Comparison of ENCODE assay signal across 9 cellular contexts in the genomic region with DNA sequence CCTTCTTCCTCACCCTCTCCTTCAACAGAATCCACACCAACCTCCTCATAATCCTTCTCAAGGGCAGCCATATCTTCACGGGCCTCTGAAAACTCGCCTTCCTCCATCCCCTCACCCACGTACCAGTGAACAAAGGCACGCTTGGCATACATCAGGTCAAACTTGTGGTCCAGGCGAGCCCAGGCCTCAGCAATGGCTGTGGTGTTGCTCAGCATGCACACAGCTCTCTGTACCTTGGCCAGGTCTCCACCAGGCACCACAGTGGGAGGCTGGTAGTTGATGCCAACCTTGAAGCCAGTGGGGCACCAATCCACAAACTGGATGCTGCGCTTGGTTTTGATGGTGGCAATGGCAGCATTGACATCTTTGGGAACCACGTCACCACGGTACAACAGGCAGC. TPM values are rescaled to one million over a fixed set of nuclear protein-coding genes. Genes with fewer than 3 reads are reported as not detected.
A peak's percentile ranks its signal among the peaks of the same experiment; 100 is the strongest.
DNase-seq lines count a peak whose midpoint lies in the region; ATAC-seq, FAIRE-seq and TF ChIP-seq lines count a peak whose summit lies in the region.
"Not testable (repeated sequence)": the region's sequence is repeated elsewhere in the genome, so short reads cannot be mapped to it uniquely, and the experiment has no call there.
"Had no signal": no experiment of that assay in that cellular context is flagged by ENCODE, and none has a peak within 500 bp of the region (broad histone marks: within the 10 kb centered on the region; RNA-seq: fewer than 3 reads in every experiment).

No MANE protein-coding gene starts in this region.

- H3K27ac ChIP-seq in CD4-positive, alpha-beta T cell (ENCODE audit: low read depth, low read length); endothelial cell of umbilical vein (ENCODE audit: insufficient read depth, low read depth, low read length): not testable (repeated sequence)

- H3K4me3 ChIP-seq in NB4 (ENCODE audit: low read depth, low read length) = peak overlapping the region; percentile 0
- not testable (repeated sequence) for H3K4me3 ChIP-seq in endothelial cell of umbilical vein (replicated peaks in 1 of 3; ENCODE audit: insufficient read depth in 1 of 3, low read depth in 1 of 3, low read length in 3 of 3)

- TSS peak; percentile 23 for BruUV-seq in endothelial cell of umbilical vein (replicated peaks; lab: Mats Ljungman, UMichigan)

- not testable (repeated sequence) for TF ChIP-seq POLR2A in NB4 (IDR thresholded peaks at IDR 0.05; ENCODE audit: extremely low read depth, insufficient read length); endothelial cell of umbilical vein (IDR thresholded peaks at IDR 0.05; ENCODE audit: low read depth, low read length)

- H3K79me2 ChIP-seq in endothelial cell of umbilical vein (ENCODE audit: control insufficient read depth, insufficient read depth, low read length) = peaks cover 29% of the 10 kb centered on the region

- H3K36me3 Mint-ChIP-seq in CD4-positive, alpha-beta T cell (ENCODE audit: low read depth) = peaks cover 48% of the 10 kb centered on the region
- peaks cover 50% of the 10 kb centered on the region for H3K36me3 Mint-ChIP-seq in activated CD4-positive, alpha-beta memory T cell treated with anti-CD3 and anti-CD28 coated beads, Interleukin-2, amount 10 ng/mL, durations not matched to agents 7 days and 5 days (ENCODE audit: low read depth)
- H3K36me3 Mint-ChIP-seq in activated naive CD4-positive, alpha-beta T cell treated with anti-CD3 and anti-CD28 coated beads, Interleukin-2, amount 50 U/mL, for 24 hours = peaks cover 33% of the 10 kb centered on the region
- H3K36me3 Mint-ChIP-seq in osteocyte (ENCODE audit: unreplicated experiment) = peaks cover 34% of the 10 kb centered on the region

- not testable (repeated sequence) for H3K9me3 ChIP-seq in CD4-positive, alpha-beta T cell (ENCODE audit: control insufficient read depth, low read length); endothelial cell of umbilical vein (replicated peaks; ENCODE audit: control insufficient read depth, insufficient read depth, low read length)

- not testable (repeated sequence) for DNase-seq in CD4-positive, alpha-beta T cell; NB4 (ENCODE audit: low read depth); activated CD4-positive, alpha-beta memory T cell treated with anti-CD3 and anti-CD28 coated beads, Interleukin-2, amount 10 ng/mL, durations not matched to agents 7 days and 5 days; endothelial cell of umbilical vein (ENCODE audit: low read depth, low spot score); osteocyte (ENCODE audit: extremely low spot score, unreplicated experiment)

- TF ChIP-seq CTCF in CD4-positive, alpha-beta T cell (IDR thresholded peaks at IDR 0.05); NB4 (IDR thresholded peaks at IDR 0.05; ENCODE audit: low read depth, low read length); endothelial cell of umbilical vein (IDR thresholded peaks at IDR 0.05; ENCODE audit: extremely low read depth in 1 of 2, insufficient read depth in 1 of 2, low read depth in 1 of 2, low read length in 2 of 2); osteocyte (IDR thresholded peaks at IDR 0.05): not testable (repeated sequence)

- peaks cover 14 to 18% of the 10 kb centered on the region in 2 experiments for H3K36me3 ChIP-seq in endothelial cell of umbilical vein (ENCODE audit: control insufficient read depth in 2 of 2, extremely low read depth in 1 of 2, insufficient read depth in 2 of 2, low read length in 2 of 2)

- H2AFZ ChIP-seq in endothelial cell of umbilical vein (ENCODE audit: low read depth, low read length) = not testable (repeated sequence)

- not testable (repeated sequence) for H3K27me3 Mint-ChIP-seq in CD4-positive, alpha-beta T cell; activated CD4-positive, alpha-beta memory T cell treated with anti-CD3 and anti-CD28 coated beads, Interleukin-2, amount 10 ng/mL, durations not matched to agents 7 days and 5 days; activated naive CD4-positive, alpha-beta T cell treated with anti-CD3 and anti-CD28 coated beads, Interleukin-2, amount 50 U/mL, for 24 hours; osteocyte (ENCODE audit: unreplicated experiment)

- dilution Hi-C loops in endothelial cell of umbilical vein (cut with MboI; ENCODE audit: extremely low pct_ligation_motif_present, low sequenced_read_pairs) = not testable (repeated sequence)

- H3K4me2 ChIP-seq in endothelial cell of umbilical vein (ENCODE audit: insufficient read depth, low read length) = not testable (repeated sequence)

- intact Hi-C loops in CD4-positive, alpha-beta T cell (cut with DNase I, micrococcal nuclease); endothelial cell of umbilical vein (cut with micrococcal nuclease): not testable (repeated sequence)

- not testable (repeated sequence) for FAIRE-seq in endothelial cell of umbilical vein (lab: Jason Lieb, UNC)

- peaks cover 52% of the 10 kb centered on the region for H3K4me1 Mint-ChIP-seq in CD4-positive, alpha-beta T cell (ENCODE audit: low read depth)
- H3K4me1 Mint-ChIP-seq in activated CD4-positive, alpha-beta memory T cell treated with anti-CD3 and anti-CD28 coated beads, Interleukin-2, amount 10 ng/mL, durations not matched to agents 7 days and 5 days = peaks cover 43% of the 10 kb centered on the region
- H3K4me1 Mint-ChIP-seq in activated naive CD4-positive, alpha-beta T cell treated with anti-CD3 and anti-CD28 coated beads, Interleukin-2, amount 50 U/mL, for 24 hours = peaks cover 40% of the 10 kb centered on the region
- H3K4me1 Mint-ChIP-seq in osteocyte (ENCODE audit: unreplicated experiment) = peaks cover 30% of the 10 kb centered on the region

- peaks cover 22% of the 10 kb centered on the region for H3K4me1 ChIP-seq in endothelial cell of umbilical vein (ENCODE audit: control insufficient read depth, extremely low read depth, insufficient read depth, low read length)

- peak overlapping the region; percentile 61 for H3K27ac Mint-ChIP-seq in CD4-positive, alpha-beta T cell
- H3K27ac Mint-ChIP-seq in activated CD4-positive, alpha-beta memory T cell treated with anti-CD3 and anti-CD28 coated beads, Interleukin-2, amount 10 ng/mL, durations not matched to agents 7 days and 5 days = not testable (repeated sequence)
- H3K27ac Mint-ChIP-seq in activated naive CD4-positive, alpha-beta T cell treated with anti-CD3 and anti-CD28 coated beads, Interleukin-2, amount 50 U/mL, for 24 hours = peak overlapping the region; percentile 77
- H3K27ac Mint-ChIP-seq in osteocyte (ENCODE audit: unreplicated experiment) = peak overlapping the region; percentile 14

- H3K9me3 Mint-ChIP-seq in CD4-positive, alpha-beta T cell; activated CD4-positive, alpha-beta memory T cell treated with anti-CD3 and anti-CD28 coated beads, Interleukin-2, amount 10 ng/mL, durations not matched to agents 7 days and 5 days; activated naive CD4-positive, alpha-beta T cell treated with anti-CD3 and anti-CD28 coated beads, Interleukin-2, amount 50 U/mL, for 24 hours; osteocyte (ENCODE audit: unreplicated experiment): not testable (repeated sequence)

- not testable (repeated sequence) for ATAC-seq in CD4-positive, alpha-beta T cell (ENCODE audit: poor library complexity)

- CTCF ChIA-PET in CD4-positive, alpha-beta T cell (lab: Charles Lee) = interaction anchor here (1.2 kb wide), 1 partner anchor 40 kb away, joined by 4 read pairs; no protein-coding TSS in a partner anchor
- CTCF ChIA-PET in activated CD4-positive, alpha-beta memory T cell treated with anti-CD3 and anti-CD28 coated beads, Interleukin-2, amount 10 ng/mL, durations not matched to agents 7 days and 5 days (lab: Charles Lee) = interaction anchor here (0.8 to 1.2 kb wide), 3 partner anchors 17 to 60 kb away, joined by 3 read pairs; partner anchors contain the start of genes LMBR1L and RHEBL1
- CTCF ChIA-PET in endothelial cell of umbilical vein (lab: Charles Lee) = interaction anchor here (1.1 kb wide), 1 partner anchor 107 kb away, joined by 3 read pairs; no protein-coding TSS in a partner anchor

- peak overlapping the region; percentile 38 for H3K4me3 Mint-ChIP-seq in CD4-positive, alpha-beta T cell
- peak overlapping the region; percentile 37 for H3K4me3 Mint-ChIP-seq in activated CD4-positive, alpha-beta memory T cell treated with anti-CD3 and anti-CD28 coated beads, Interleukin-2, amount 10 ng/mL, durations not matched to agents 7 days and 5 days
- H3K4me3 Mint-ChIP-seq in activated naive CD4-positive, alpha-beta T cell treated with anti-CD3 and anti-CD28 coated beads, Interleukin-2, amount 50 U/mL, for 24 hours = peak overlapping the region; percentile 57
- not testable (repeated sequence) for H3K4me3 Mint-ChIP-seq in osteocyte (ENCODE audit: unreplicated experiment)

- POLR2A ChIA-PET in CD4-positive, alpha-beta T cell (lab: Charles Lee) = interaction anchor here (1.3 kb wide), 2 partner anchors 17 to 60 kb away, joined by 9 to 10 read pairs; partner anchors contain the start of genes LMBR1L and TUBA1A
- POLR2A ChIA-PET in activated CD4-positive, alpha-beta memory T cell treated with anti-CD3 and anti-CD28 coated beads, Interleukin-2, amount 10 ng/mL, durations not matched to agents 7 days and 5 days (lab: Charles Lee) = interaction anchor here (0.8 to 6.7 kb wide), 13 partner anchors 11 to 195 kb away, joined by 3 to 74 read pairs (median 4); partner anchors contain the start of genes DHH, LMBR1L, RHEBL1 and TROAP
- POLR2A ChIA-PET in endothelial cell of umbilical vein (lab: Charles Lee) = interaction anchor here (0.8 kb wide), 1 partner anchor 58 kb away, joined by 3 read pairs; the partner anchor contains the start of gene RHEBL1

- H3K9ac ChIP-seq in endothelial cell of umbilical vein (replicated peaks; ENCODE audit: extremely low read depth, insufficient read depth, low read length) = not testable (repeated sequence)

- not testable (repeated sequence) for H4K20me1 ChIP-seq in endothelial cell of umbilical vein (replicated peaks; ENCODE audit: control insufficient read depth, extremely low read depth, insufficient read depth, low read length)

- not testable (repeated sequence) for H3K27me3 ChIP-seq in CD4-positive, alpha-beta T cell (ENCODE audit: control insufficient read depth, insufficient read depth, low read length); endothelial cell of umbilical vein (ENCODE audit: control insufficient read depth in 2 of 2, insufficient read depth in 2 of 2, low read length in 2 of 2)

- H3K9me1 ChIP-seq in endothelial cell of umbilical vein (replicated peaks; ENCODE audit: control insufficient read depth, extremely low read depth, insufficient read depth, low read length) = not testable (repeated sequence)

RNA-seq across cellular contexts. Expression of gene TUBA1B, which starts 3.2 kb away (rescaled TPM):
- 100 to 1,000 TPM; 116 to 120 TPM for total RNA-seq in CD4-positive, alpha-beta T cell
- total RNA-seq in activated CD4-positive, alpha-beta memory T cell treated with anti-CD3 and anti-CD28 coated beads, Interleukin-2, amount 10 ng/mL, durations not matched to agents 7 days and 5 days = 1,000 to 10,000 TPM; 1,691 to 1,705 TPM
- total RNA-seq in endothelial cell of umbilical vein (2,228 and 2,245 TPM in 2 replicates), osteocyte (497 and 503 TPM in 2 replicates)
- polyA plus RNA-seq in endothelial cell of umbilical vein = 5,362 and 5,535 TPM in 2 replicates
- 3,501 and 4,863 TPM in 2 replicates for polyA plus RNA-seq in endothelial cell of umbilical vein (2011; cell fraction: cytosol; rRNA removed)
- 1,748 and 1,873 TPM in 2 replicates for polyA plus RNA-seq in endothelial cell of umbilical vein (2011; cell fraction: nucleus; rRNA removed)
- polyA plus RNA-seq in endothelial cell of umbilical vein (2012) = 1,739 and 2,630 TPM in 2 replicates
- polyA minus RNA-seq in endothelial cell of umbilical vein = 3,873 and 4,381 TPM in 2 replicates
- 1,513 TPM for polyA minus RNA-seq in endothelial cell of umbilical vein (2011; cell fraction: cytosol; rRNA and poly(A)+ RNA removed)
- polyA minus RNA-seq in endothelial cell of umbilical vein (2011; cell fraction: nucleus; rRNA and poly(A)+ RNA removed) = 672 and 794 TPM in 2 replicates

RNA-seq across cellular contexts. Expression of gene LMBR1L, which starts 17.3 kb away (rescaled TPM):
- total RNA-seq in CD4-positive, alpha-beta T cell = 100 to 1,000 TPM; 401 to 418 TPM
- total RNA-seq in activated CD4-positive, alpha-beta memory T cell treated with anti-CD3 and anti-CD28 coated beads, Interleukin-2, amount 10 ng/mL, durations not matched to agents 7 days and 5 days = 10 to 100 TPM; 82.8 to 85.3 TPM
- total RNA-seq in endothelial cell of umbilical vein (92.8 and 106 TPM in 2 replicates), osteocyte (85.2 and 86.1 TPM in 2 replicates)
- 78.3 and 99.1 TPM in 2 replicates for polyA plus RNA-seq in endothelial cell of umbilical vein
- polyA plus RNA-seq in endothelial cell of umbilical vein (2011; cell fraction: cytosol; rRNA removed) = 41.6 and 57.0 TPM in 2 replicates
- polyA plus RNA-seq in endothelial cell of umbilical vein (2011; cell fraction: nucleus; rRNA removed) = 340 and 481 TPM in 2 replicates
- polyA plus RNA-seq in endothelial cell of umbilical vein (2012) = 78.3 and 84.6 TPM in 2 replicates
- 172 and 185 TPM in 2 replicates for polyA minus RNA-seq in endothelial cell of umbilical vein
- 5.4 TPM for polyA minus RNA-seq in endothelial cell of umbilical vein (2011; cell fraction: cytosol; rRNA and poly(A)+ RNA removed)
- 110 and 154 TPM in 2 replicates for polyA minus RNA-seq in endothelial cell of umbilical vein (2011; cell fraction: nucleus; rRNA and poly(A)+ RNA removed)

RNA-seq across cellular contexts. Expression of gene DHH, which starts 33.4 kb away (rescaled TPM):
- total RNA-seq in CD4-positive, alpha-beta T cell = 1 to 10 TPM in 1 of 2 experiments, under 1 TPM in 1; 0.71 to 1.1 TPM
- under 1 TPM; 0.08 to 0.20 TPM for total RNA-seq in activated CD4-positive, alpha-beta memory T cell treated with anti-CD3 and anti-CD28 coated beads, Interleukin-2, amount 10 ng/mL, durations not matched to agents 7 days and 5 days
- total RNA-seq in endothelial cell of umbilical vein = 3.3 and 3.9 TPM in 2 replicates
- polyA plus RNA-seq in endothelial cell of umbilical vein = 2.9 and 4.2 TPM in 2 replicates
- polyA plus RNA-seq in endothelial cell of umbilical vein (2011; cell fraction: cytosol; rRNA removed) = 1.7 and 3.0 TPM in 2 replicates
- polyA plus RNA-seq in endothelial cell of umbilical vein (2011; cell fraction: nucleus; rRNA removed) = 1.4 and 1.8 TPM in 2 replicates
- 1.7 and 2.6 TPM in 2 replicates for polyA plus RNA-seq in endothelial cell of umbilical vein (2012)
- 1.5 and 3.0 TPM in 2 replicates for polyA minus RNA-seq in endothelial cell of umbilical vein
- polyA minus RNA-seq in endothelial cell of umbilical vein (2011; cell fraction: cytosol; rRNA and poly(A)+ RNA removed) = not detected
- 1.3 and 1.5 TPM in 2 replicates for polyA minus RNA-seq in endothelial cell of umbilical vein (2011; cell fraction: nucleus; rRNA and poly(A)+ RNA removed)
- total RNA-seq in osteocyte = 0.13 TPM in 1 of 2 replicates, not detected in the other
- polyA plus RNA-seq: cardiac muscle cell, smooth muscle cell had no signal

RNA-seq across cellular contexts. Expression of gene RHEBL1, which starts 58.2 kb away (rescaled TPM):
- total RNA-seq in CD4-positive, alpha-beta T cell = 1 to 10 TPM; 5.1 to 6.0 TPM
- total RNA-seq in activated CD4-positive, alpha-beta memory T cell treated with anti-CD3 and anti-CD28 coated beads, Interleukin-2, amount 10 ng/mL, durations not matched to agents 7 days and 5 days = 10 to 100 TPM; 14.8 to 15.8 TPM
- total RNA-seq in endothelial cell of umbilical vein (2.3 and 2.6 TPM in 2 replicates), osteocyte (0.86 and 1.2 TPM in 2 replicates)
- 2.2 and 2.7 TPM in 2 replicates for polyA plus RNA-seq in endothelial cell of umbilical vein
- 1.7 and 2.1 TPM in 2 replicates for polyA plus RNA-seq in endothelial cell of umbilical vein (2011; cell fraction: cytosol; rRNA removed)
- 1.6 and 2.2 TPM in 2 replicates for polyA plus RNA-seq in endothelial cell of umbilical vein (2011; cell fraction: nucleus; rRNA removed)
- polyA plus RNA-seq in endothelial cell of umbilical vein (2012) = 2.0 and 2.6 TPM in 2 replicates
- polyA minus RNA-seq in endothelial cell of umbilical vein = 1.5 TPM in 1 of 2 replicates, not detected in the other
- 2.7 TPM for polyA minus RNA-seq in endothelial cell of umbilical vein (2011; cell fraction: cytosol; rRNA and poly(A)+ RNA removed)
- 0.63 TPM in 1 of 2 replicates, not detected in the other for polyA minus RNA-seq in endothelial cell of umbilical vein (2011; cell fraction: nucleus; rRNA and poly(A)+ RNA removed)
- total RNA-seq: Peyer's patch had no signal
